ENCODE assay signal across 17 cellular contexts in genomic region chr17:79650861-79651260, GRCh38. TPM values are rescaled to one million over a fixed set of nuclear protein-coding genes. Genes with fewer than 3 reads are reported as not detected.
DNase-seq lines count a peak whose midpoint lies in the region; ATAC-seq and TF ChIP-seq lines count a peak whose summit lies in the region.
"Had no signal": no experiment of that assay in that cellular context is flagged by ENCODE, and none has a peak within 500 bp of the region (broad histone marks: within the 10 kb centered on the region; RNA-seq: fewer than 3 reads in every experiment).

No MANE protein-coding gene starts in this region.

- no peak for TF ChIP-seq RAD21 in SK-N-SH (IDR thresholded peaks at IDR 0.05; ENCODE audit: low read length)

- no peak for ATAC-seq in SK-N-SH treated with all-trans-retinoic acid at 6 μM for 48 hours

- H2AFZ ChIP-seq in SK-N-SH (ENCODE audit: low read depth) = no peak overlapping the region

- peaks cover 21% of the 10 kb centered on the region for H3K9me3 Mint-ChIP-seq in nephron progenitor cell

- peaks cover 9% of the 10 kb centered on the region for H3K4me1 Mint-ChIP-seq in nephron progenitor cell

- no peaks in the 10 kb centered on the region for H3K79me2 ChIP-seq in SK-N-SH (ENCODE audit: insufficient read depth)

- H3K27me3 ChIP-seq in SK-N-SH (ENCODE audit: insufficient read depth) (peaks cover 8% of the 10 kb centered on the region; the same call in 1 of the 2 replicates), esophagus muscularis mucosa (peaks cover 0 to 44% (median 0%) of the 10 kb centered on the region in 4 donors), prostate gland (replicated peaks; ENCODE audit: insufficient read depth) (peaks cover 3% of the 10 kb centered on the region), uterus (no peaks in the 10 kb centered on the region)

- TF ChIP-seq CTCF in SK-N-SH (IDR thresholded peaks at IDR 0.05) (no peak), esophagus muscularis mucosa (IDR thresholded peaks at IDR 0.05) (no peak), prostate gland (IDR thresholded peaks at IDR 0.05) (no peak), uterus (IDR thresholded peaks at IDR 0.05) (no peak), nephron progenitor cell (IDR thresholded peaks at IDR 0.05) (no peak)

- peaks cover 4% of the 10 kb centered on the region for H3K36me3 Mint-ChIP-seq in nephron progenitor cell (ENCODE audit: low read depth)

- H3K27ac ChIP-seq in SK-N-SH (ENCODE audit: low read depth in 2 of 2, low read length in 1 of 2) = no peak overlapping the region
- peak overlapping the region in 1 of 4 donors; percentile 67 for H3K27ac ChIP-seq in esophagus muscularis mucosa (replicated peaks in 1 of 4)
- no peak overlapping the region for H3K27ac ChIP-seq in prostate gland
- H3K27ac ChIP-seq in uterus = peak overlapping the region; percentile 40 to 84
- H3K27ac ChIP-seq: 22Rv1 had no signal

- intact Hi-C loops in esophagus muscularis mucosa (cut with DNase I) (no loop called here), prostate gland (cut with DNase I) (no loop called here), uterus (cut with DNase I; ENCODE audit: low total_unique reads) (no loop called here)

- POLR2A ChIA-PET in SK-N-SH (lab: Yijun Ruan, JAX) = no interaction called here

- H3K9me2 ChIP-seq in SK-N-SH = no peaks in the 10 kb centered on the region

- TF ChIP-seq EP300 in SK-N-SH (IDR thresholded peaks at IDR 0.05; ENCODE audit: borderline replicate concordance in 1 of 2, low read depth in 1 of 2, low read length in 1 of 2) (no peak), esophagus muscularis mucosa (IDR thresholded peaks at IDR 0.05) (no peak)

- no peaks in the 10 kb centered on the region for H4K20me1 ChIP-seq in SK-N-SH (ENCODE audit: insufficient read depth)

- H3K4me3 ChIP-seq in SK-N-SH (ENCODE audit: low read depth in 2 of 2, low read length in 1 of 2) (no peak overlapping the region), esophagus muscularis mucosa (no peak overlapping the region), prostate gland (no peak overlapping the region), uterus (no peak overlapping the region)

- H3K4me2 ChIP-seq in SK-N-SH = no peak overlapping the region

- DNase-seq in SK-N-SH (peak; percentile 11), esophagus muscularis mucosa (ENCODE audit: extremely low spot score) (peak; percentile 64), prostate gland (ENCODE audit: low spot score) (peak; percentile 2), uterus (peak in 1 of 2 donors; percentile 14), nephron progenitor cell (no peak)
- no peak for DNase-seq in activated CD4-positive, CD25-positive, alpha-beta regulatory T cell treated with anti-CD3 and anti-CD28 coated beads, Interleukin-2, amount 50 U/mL, for 72 hours
- DNase-seq in stimulated activated naive CD4-positive, alpha-beta T cell treated with Interleukin-2 at 50 U/mL for 16 hours (lab: John Stamatoyannopoulos, UW) = no peak
- DNase-seq: DMS79 treated with DMSO at 0.1 percent for 48 hours, HFFc6, KG1, MV-4-11, NCI-H187, NCI-H2227 treated with DMSO at 0.1 percent for 48 hours had no signal

- no peaks in the 10 kb centered on the region for H3F3A ChIP-seq in SK-N-SH (replicated peaks; ENCODE audit: insufficient read depth)

- no peaks in the 10 kb centered on the region for H3K36me3 ChIP-seq in SK-N-SH (replicated peaks in 1 of 2; ENCODE audit: control insufficient read depth in 1 of 2, insufficient read depth in 2 of 2, low read length in 1 of 2)
- H3K36me3 ChIP-seq in esophagus muscularis mucosa = no peaks in the 10 kb centered on the region
- H3K36me3 ChIP-seq in prostate gland = no peaks in the 10 kb centered on the region
- H3K36me3 ChIP-seq in uterus = no peaks in the 10 kb centered on the region

- H3K27me3 Mint-ChIP-seq in nephron progenitor cell (ENCODE audit: low read depth, poor library complexity) = peaks cover 54% of the 10 kb centered on the region

- H3K27ac Mint-ChIP-seq in nephron progenitor cell = no peak overlapping the region
- H3K27ac Mint-ChIP-seq: HFFc6 had no signal

- 39% methylated on average over 11 of the region's 11 CpGs for WGBS in SK-N-SH (ENCODE audit: low lambda C conversion rate)
- 75% methylated on average over 11 of the region's 11 CpGs for WGBS in esophagus muscularis mucosa
- WGBS in prostate gland = 76% methylated on average over 11 of the region's 11 CpGs

- CTCF ChIA-PET in SK-N-SH (lab: Yijun Ruan, JAX) = interaction anchor here (0.8 to 3.6 kb wide), 5 partner anchors 8 to 58 kb away, joined by 3 to 13 read pairs (median 5); no protein-coding TSS in a partner anchor

- no peak overlapping the region for H3K9ac ChIP-seq in SK-N-SH

- H3K9me3 ChIP-seq in SK-N-SH (no peaks in the 10 kb centered on the region), esophagus muscularis mucosa (no peaks in the 10 kb centered on the region), prostate gland (no peaks in the 10 kb centered on the region), uterus (no peaks in the 10 kb centered on the region)

- H3K4me1 ChIP-seq in SK-N-SH (ENCODE audit: control insufficient read depth in 1 of 2, insufficient read depth in 2 of 2, low read depth in 1 of 2, low read length in 1 of 2) (no peaks in the 10 kb centered on the region; a peak in 1 of 4 replicates), esophagus muscularis mucosa (peaks cover 0 to 16% (median 5%) of the 10 kb centered on the region in 4 donors), prostate gland (replicated peaks) (no peaks in the 10 kb centered on the region), uterus (no peaks in the 10 kb centered on the region)

- no peak overlapping the region for H3K4me3 Mint-ChIP-seq in nephron progenitor cell
- H3K4me3 Mint-ChIP-seq: HFFc6 had no signal

- TF ChIP-seq POLR2A in esophagus muscularis mucosa (IDR thresholded peaks at IDR 0.05; ENCODE audit: low read depth) (no peak), prostate gland (IDR thresholded peaks at IDR 0.05) (no peak), uterus (IDR thresholded peaks at IDR 0.05) (no peak)

TF ChIP-seq in SK-N-SH, 30 proteins besides CTCF, POLR2A, EP300 and RAD21 (continues in another document):
- TF ChIP-seq PBX3 (IDR thresholded peaks at IDR 0.05) = no peak
- no peak for TF ChIP-seq NFIC (IDR thresholded peaks at IDR 0.05; ENCODE audit: borderline replicate concordance)
- no peak for TF ChIP-seq POLR2AphosphoS5 (IDR thresholded peaks at IDR 0.05; ENCODE audit: low read depth, low read length)
- TF ChIP-seq GATA2 (CRISPR knock-in tag; IDR thresholded peaks at IDR 0.05) = no peak
- TF ChIP-seq GABPA (IDR thresholded peaks at IDR 0.05; ENCODE audit: low read depth) = no peak
- no peak for TF ChIP-seq MEF2A (IDR thresholded peaks at IDR 0.05; ENCODE audit: borderline replicate concordance, low read depth)
- no peak for TF ChIP-seq USF1 (IDR thresholded peaks at IDR 0.05; ENCODE audit: borderline replicate concordance, low read depth)
- no peak for TF ChIP-seq FOXJ3 (CRISPR knock-in tag; IDR thresholded peaks at IDR 0.05)

TF ChIP-seq in SK-N-SH treated with all-trans-retinoic acid at 6 μM for 48 hours, 23 proteins besides CTCF, POLR2A, EP300 and RAD21 (continues in another document):
- TF ChIP-seq ZFP30 (CRISPR knock-in tag; IDR thresholded peaks at IDR 0.05) (no peak), OSR1 (CRISPR knock-in tag; IDR thresholded peaks at IDR 0.05) (no peak), TCF4 (CRISPR knock-in tag; IDR thresholded peaks at IDR 0.05; ENCODE audit: borderline replicate concordance) (no peak), POU6F1 (CRISPR knock-in tag; IDR thresholded peaks at IDR 0.05; ENCODE audit: borderline replicate concordance, low read depth) (no peak), ESRRG (CRISPR knock-in tag; IDR thresholded peaks at IDR 0.05) (no peak), ZNF8 (CRISPR knock-in tag; IDR thresholded peaks at IDR 0.05) (no peak), CSDC2 (CRISPR knock-in tag; IDR thresholded peaks at IDR 0.05) (no peak), ZNF565 (CRISPR knock-in tag; conservative IDR thresholded peaks at IDR 0.05; ENCODE audit: low read depth) (no peak), SNAI2 (CRISPR knock-in tag; IDR thresholded peaks at IDR 0.05) (no peak), ARNTL (CRISPR knock-in tag; IDR thresholded peaks at IDR 0.05; ENCODE audit: borderline replicate concordance, low read depth) (no peak)
- TF ChIP-seq, protein P1, sequence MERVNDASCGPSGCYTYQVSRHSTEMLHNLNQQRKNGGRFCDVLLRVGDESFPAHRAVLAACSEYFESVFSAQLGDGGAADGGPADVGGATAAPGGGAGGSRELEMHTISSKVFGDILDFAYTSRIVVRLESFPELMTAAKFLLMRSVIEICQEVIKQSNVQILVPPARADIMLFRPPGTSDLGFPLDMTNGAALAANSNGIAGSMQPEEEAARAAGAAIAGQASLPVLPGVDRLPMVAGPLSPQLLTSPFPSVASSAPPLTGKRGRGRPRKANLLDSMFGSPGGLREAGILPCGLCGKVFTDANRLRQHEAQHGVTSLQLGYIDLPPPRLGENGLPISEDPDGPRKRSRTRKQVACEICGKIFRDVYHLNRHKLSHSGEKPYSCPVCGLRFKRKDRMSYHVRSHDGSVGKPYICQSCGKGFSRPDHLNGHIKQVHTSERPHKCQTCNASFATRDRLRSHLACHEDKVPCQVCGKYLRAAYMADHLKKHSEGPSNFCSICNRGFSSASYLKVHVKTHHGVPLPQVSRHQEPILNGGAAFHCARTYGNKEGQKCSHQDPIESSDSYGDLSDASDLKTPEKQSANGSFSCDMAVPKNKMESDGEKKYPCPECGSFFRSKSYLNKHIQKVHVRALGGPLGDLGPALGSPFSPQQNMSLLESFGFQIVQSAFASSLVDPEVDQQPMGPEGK (CRISPR knock-in tag; IDR thresholded peaks at IDR 0.05; ENCODE audit: borderline replicate concordance) = no peak

RNA-seq across cellular contexts. Expression of gene RBFOX3, which starts 40.0 kb away (rescaled TPM):
- polyA plus RNA-seq in SK-N-SH (2012; rRNA removed) = not detected in 2 replicates
- polyA plus RNA-seq in SK-N-SH (2012; cell fraction: cytosol; rRNA removed) = 0.04 TPM in 1 of 2 replicates, not detected in the other
- 0.04 and 0.12 TPM in 2 replicates for polyA plus RNA-seq in SK-N-SH (2012; cell fraction: nucleus; rRNA removed)
- 10 to 100 TPM in 3 of 4 donors, 1 to 10 TPM in 1; 3.4 to 43.8 (median 17.2) TPM for total RNA-seq in esophagus muscularis mucosa
- total RNA-seq in prostate gland = 10 to 100 TPM in 1 of 2 donors, 1 to 10 TPM in 1; 9.8 to 21.9 TPM
- 1 to 10 TPM in 3 of 4 donors, under 1 TPM in 1; 0.69 to 5.3 (median 2.7) TPM for total RNA-seq in uterus
- total RNA-seq: HFFc6, HT-29, RPMI7951 had no signal

Comparison
In these comparisons a context has a peak if more than half of its experiments do, and no peak if none do; other contexts are left out.
1. DNase-seq: peak in SK-N-SH (single experiment), esophagus muscularis mucosa (single experiment) and prostate gland (single experiment); none in activated CD4-positive, CD25-positive, alpha-beta regulatory T cell treated with anti-CD3 and anti-CD28 coated beads, Interleukin-2, amount 50 U/mL, for 72 hours (single experiment), stimulated activated naive CD4-positive, alpha-beta T cell treated with Interleukin-2 at 50 U/mL for 16 hours (single experiment) and nephron progenitor cell (single experiment).
2. H3K27ac ChIP-seq: peak in uterus (2 of 2); none in SK-N-SH (0 of 2) and prostate gland (0 of 2).